ENCODE assay signal across 9 cellular contexts in genomic region chr6:71107935-71108420, GRCh38.
A peak's percentile ranks its signal among the peaks of the same experiment; 100 is the strongest.
DNase-seq lines count a peak whose midpoint lies in the region; ATAC-seq and TF ChIP-seq lines count a peak whose summit lies in the region.
"Had no signal": no experiment of that assay in that cellular context is flagged by ENCODE, and none has a peak within 500 bp of the region (broad histone marks: within the 10 kb centered on the region; RNA-seq: fewer than 3 reads in every experiment).

No MANE protein-coding gene starts in this region.

- CTCF ChIA-PET in RWPE1 (lab: Yijun Ruan, JAX): interaction anchor here (0.5 kb wide), 1 partner anchor 1110 kb away, joined by 5 read pairs; no protein-coding TSS in a partner anchor

- no peak for TF ChIP-seq POLR2A in sigmoid colon (IDR thresholded peaks at IDR 0.05)

- POLR2A ChIA-PET in RWPE1 (lab: Yijun Ruan, JAX; ENCODE audit: low non-redundant PET): no interaction called here

- H3K27ac Mint-ChIP-seq in GM23338: no peak overlapping the region

- no peaks in the 10 kb centered on the region for H3K9me3 Mint-ChIP-seq in GM23338
- H3K9me3 Mint-ChIP-seq: neural crest cell had no signal

- H3K27ac ChIP-seq in GM23338 (ENCODE audit: low read depth) (no peak overlapping the region), RWPE1 (no peak overlapping the region), sigmoid colon (peak overlapping the region; percentile 3 to 47 (median 34))

- H3F3A ChIP-seq in GM23338 (replicated peaks; ENCODE audit: low read depth): no peaks in the 10 kb centered on the region

- peaks cover 6% of the 10 kb centered on the region for H3K27me3 Mint-ChIP-seq in GM23338 (ENCODE audit: insufficient read depth, low read depth, poor library complexity)

- H2AFZ ChIP-seq in GM23338: 0 out of 2 replicates have a peak overlapping the region, but pooled peaks have one; percentile 82

- H4K20me1 ChIP-seq in GM23338 (replicated peaks; ENCODE audit: insufficient read depth): no peaks in the 10 kb centered on the region

- TF ChIP-seq CTCF in GM23338 (conservative IDR thresholded peaks at IDR 0.05; ENCODE audit: low read depth in 2 of 2) (no peak), RWPE1 (conservative IDR thresholded peaks at IDR 0.05; ENCODE audit: low read depth) (no peak), foreskin fibroblast (IDR thresholded peaks at IDR 0.05; ENCODE audit: low read depth, low read length) (no peak), sigmoid colon (IDR thresholded peaks at IDR 0.05) (no peak)

- WGBS in sigmoid colon, 2 donors: 40 to 42% methylated on average over 5 of the region's 5 CpGs

- no peaks in the 10 kb centered on the region; the same call in 1 of the 2 replicates for H3K36me3 ChIP-seq in GM23338 (ENCODE audit: insufficient read depth)
- no peaks in the 10 kb centered on the region for H3K36me3 ChIP-seq in sigmoid colon

- DNase-seq in GM23338 (ENCODE audit: low spot score) (no peak), RWPE1 (ENCODE audit: low spot score) (peak; percentile 41), foreskin fibroblast (peak; percentile 52 to 77), sigmoid colon (no peak), putamen (ENCODE audit: low spot score) (no peak), KG1 (lab: John Stamatoyannopoulos, UW) (no peak)

- ATAC-seq in GM23338 (peak; percentile 36; the same call in 1 of the 3 replicates), HG03025 (IDR thresholded peaks at IDR 0.05; ENCODE audit: low FRiP score, unreplicated experiment) (no peak)
- ATAC-seq in activated CD4-positive, CD25-positive, alpha-beta regulatory T cell treated with anti-CD3 and anti-CD28 coated beads, Interleukin-2, amount 50 U/mL, for 24 hours: no peak

- no peaks in the 10 kb centered on the region for H3K9me3 ChIP-seq in sigmoid colon

- no peak overlapping the region for H3K4me3 Mint-ChIP-seq in GM23338
- H3K4me3 Mint-ChIP-seq: neural crest cell had no signal

- H3K27me3 ChIP-seq in GM23338 (ENCODE audit: insufficient read depth): no peaks in the 10 kb centered on the region
- H3K27me3 ChIP-seq in sigmoid colon: no peaks in the 10 kb centered on the region

- TF ChIP-seq EP300 in sigmoid colon (IDR thresholded peaks at IDR 0.05): no peak

- intact Hi-C loops in sigmoid colon (cut with DNase I): no loop called here

- H3K4me1 Mint-ChIP-seq in GM23338: peaks cover 17% of the 10 kb centered on the region

- H3K79me2 ChIP-seq in GM23338 (replicated peaks; ENCODE audit: insufficient read depth): no peaks in the 10 kb centered on the region

- H3K4me1 ChIP-seq in GM23338 (ENCODE audit: insufficient read depth) (peaks cover 16% of the 10 kb centered on the region), sigmoid colon (peaks cover 0 to 22% (median 11%) of the 10 kb centered on the region in 4 donors)

- peaks cover 11% of the 10 kb centered on the region for H3K9me2 ChIP-seq in GM23338 (ENCODE audit: insufficient read depth)

- H3K36me3 Mint-ChIP-seq in GM23338 (ENCODE audit: low read depth): no peaks in the 10 kb centered on the region

- no peak overlapping the region; the same call in 1 of the 2 replicates for H3K4me2 ChIP-seq in GM23338

- H3K4me3 ChIP-seq in GM23338: no peak overlapping the region
- H3K4me3 ChIP-seq in foreskin fibroblast (ENCODE audit: low read depth in 1 of 2, low read length in 2 of 2): peak overlapping the region; percentile 25 to 28
- H3K4me3 ChIP-seq in sigmoid colon: peak overlapping the region in 3 of 4 donors; percentile 8 to 23 (median 11)

TF ChIP-seq in GM23338, 12 proteins besides CTCF, POLR2A, EP300 and RAD21:
- TF ChIP-seq, protein P1, sequence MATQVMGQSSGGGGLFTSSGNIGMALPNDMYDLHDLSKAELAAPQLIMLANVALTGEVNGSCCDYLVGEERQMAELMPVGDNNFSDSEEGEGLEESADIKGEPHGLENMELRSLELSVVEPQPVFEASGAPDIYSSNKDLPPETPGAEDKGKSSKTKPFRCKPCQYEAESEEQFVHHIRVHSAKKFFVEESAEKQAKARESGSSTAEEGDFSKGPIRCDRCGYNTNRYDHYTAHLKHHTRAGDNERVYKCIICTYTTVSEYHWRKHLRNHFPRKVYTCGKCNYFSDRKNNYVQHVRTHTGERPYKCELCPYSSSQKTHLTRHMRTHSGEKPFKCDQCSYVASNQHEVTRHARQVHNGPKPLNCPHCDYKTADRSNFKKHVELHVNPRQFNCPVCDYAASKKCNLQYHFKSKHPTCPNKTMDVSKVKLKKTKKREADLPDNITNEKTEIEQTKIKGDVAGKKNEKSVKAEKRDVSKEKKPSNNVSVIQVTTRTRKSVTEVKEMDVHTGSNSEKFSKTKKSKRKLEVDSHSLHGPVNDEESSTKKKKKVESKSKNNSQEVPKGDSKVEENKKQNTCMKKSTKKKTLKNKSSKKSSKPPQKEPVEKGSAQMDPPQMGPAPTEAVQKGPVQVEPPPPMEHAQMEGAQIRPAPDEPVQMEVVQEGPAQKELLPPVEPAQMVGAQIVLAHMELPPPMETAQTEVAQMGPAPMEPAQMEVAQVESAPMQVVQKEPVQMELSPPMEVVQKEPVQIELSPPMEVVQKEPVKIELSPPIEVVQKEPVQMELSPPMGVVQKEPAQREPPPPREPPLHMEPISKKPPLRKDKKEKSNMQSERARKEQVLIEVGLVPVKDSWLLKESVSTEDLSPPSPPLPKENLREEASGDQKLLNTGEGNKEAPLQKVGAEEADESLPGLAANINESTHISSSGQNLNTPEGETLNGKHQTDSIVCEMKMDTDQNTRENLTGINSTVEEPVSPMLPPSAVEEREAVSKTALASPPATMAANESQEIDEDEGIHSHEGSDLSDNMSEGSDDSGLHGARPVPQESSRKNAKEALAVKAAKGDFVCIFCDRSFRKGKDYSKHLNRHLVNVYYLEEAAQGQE (IDR thresholded peaks at IDR 0.05; ENCODE audit: unreplicated experiment): no peak
- no peak for TF ChIP-seq ZNF331 (CRISPR knock-in tag; IDR thresholded peaks at IDR 0.05; ENCODE audit: low read depth)
- no peak for TF ChIP-seq ZNF114 (CRISPR knock-in tag; IDR thresholded peaks at IDR 0.05)
- no peak for TF ChIP-seq POLR2AphosphoS5 (IDR thresholded peaks at IDR 0.05; ENCODE audit: low read depth)
- no peak for TF ChIP-seq STAT1 (IDR thresholded peaks at IDR 0.05; ENCODE audit: unreplicated experiment)
- TF ChIP-seq CREB1 (CRISPR knock-in tag; IDR thresholded peaks at IDR 0.05; ENCODE audit: low read depth): no peak

Comparison
In these comparisons a context has a peak if more than half of its experiments do, and no peak if none do; other contexts are left out.
1. DNase-seq: peak in RWPE1 (single experiment) and foreskin fibroblast (2 of 2); none in GM23338 (single experiment), sigmoid colon (single experiment), putamen (single experiment) and KG1 (single experiment).
2. H3K27ac ChIP-seq: peak in sigmoid colon (4 of 4); none in GM23338 (single experiment) and RWPE1 (single experiment).